15 cellular contexts compared by ENCODE assay signal in genomic region chr19:16061943-16062342, GRCh38. TPM values are rescaled to one million over a fixed set of nuclear protein-coding genes. Genes with fewer than 3 reads are reported as not detected.
DNase-seq lines count a peak whose midpoint lies in the region; ATAC-seq and TF ChIP-seq lines count a peak whose summit lies in the region.
"Had no signal": no experiment of that assay in that cellular context is flagged by ENCODE, and none has a peak within 500 bp of the region (broad histone marks: within the 10 kb centered on the region; RNA-seq: fewer than 3 reads in every experiment).

No MANE protein-coding gene starts in this region.

- H3K4me3 ChIP-seq in naive thymus-derived CD4-positive, alpha-beta T cell (ENCODE audit: low read length), result no peak overlapping the region
- no peak overlapping the region for H3K4me3 ChIP-seq in PC-9
- H3K4me3 ChIP-seq: lung, upper lobe of left lung had no signal

- peak; percentile 40 to 44 for ATAC-seq in activated CD4-positive, CD25-positive, alpha-beta regulatory T cell treated with anti-CD3 and anti-CD28 coated beads, Interleukin-2, amount 50 U/mL, for 24 hours
- ATAC-seq in activated T-helper 17 cell treated with anti-CD3 and anti-CD28 coated beads, Interleukin-2, amount 50 U/mL, for 72 hours (replicated peaks), result peak; percentile 59
- peak; percentile 29 for ATAC-seq in naive thymus-derived CD4-positive, alpha-beta T cell
- ATAC-seq in left cardiac atrium, result no peak

- no peaks in the 10 kb centered on the region for H3K9me3 ChIP-seq in naive thymus-derived CD4-positive, alpha-beta T cell (ENCODE audit: control insufficient read depth in 2 of 3, low read length in 3 of 3)
- peaks cover 11% of the 10 kb centered on the region for H3K9me3 ChIP-seq in PC-9 (ENCODE audit: insufficient read depth, low read depth)

- no peaks in the 10 kb centered on the region for H3K27me3 ChIP-seq in naive thymus-derived CD4-positive, alpha-beta T cell (ENCODE audit: control insufficient read depth in 2 of 2, insufficient read depth in 2 of 2, low read length in 2 of 2)
- H3K27me3 ChIP-seq in PC-9 (ENCODE audit: insufficient read depth, low read depth), result no peaks in the 10 kb centered on the region
- H3K27me3 ChIP-seq: upper lobe of left lung had no signal

- POLR2A ChIA-PET in GM10248 (lab: Yijun Ruan, JAX) (no interaction called here), PC-9 (lab: Charles Lee; ENCODE audit: unreplicated experiment) (no interaction called here)
- POLR2A ChIA-PET in naive thymus-derived CD4-positive, alpha-beta T cell (lab: Charles Lee), result interaction anchor here (1.3 to 1.8 kb wide), 3 partner anchors 12 to 23 kb away, joined by 4 to 7 read pairs (median 5); partner anchors contain the start of gene TPM4

- DNase-seq in activated CD4-positive, CD25-positive, alpha-beta regulatory T cell (lab: John Stamatoyannopoulos, UW), result no peak
- DNase-seq in GM10248 (ENCODE audit: extremely low spot score) (peak; percentile 38), left cardiac atrium (no peak), PC-9 (no peak)
- DNase-seq in naive thymus-derived CD4-positive, alpha-beta T cell, result no peak
- no peak for DNase-seq in stimulated activated CD4-positive, alpha-beta T cell treated with anti-CD3 and anti-CD28 coated beads, Interleukin-1b, Interleukin-23, amount 100 ng/mL, for 48 hours
- DNase-seq: foreskin melanocyte, HFFc6, NCI-H1694 treated with DMSO at 0.1 percent for 48 hours, NCI-H524 treated with DMSO at 0.1 percent for 48 hours had no signal

- peaks cover 20% of the 10 kb centered on the region for H3K4me1 Mint-ChIP-seq in activated T-helper 17 cell treated with anti-CD3 and anti-CD28 coated beads, Interleukin-2, amount 50 U/mL, for 72 hours
- H3K4me1 Mint-ChIP-seq in naive thymus-derived CD4-positive, alpha-beta T cell, result peaks cover 15 to 27% (median 21%) of the 10 kb centered on the region in 7 donors

- peaks cover 22% of the 10 kb centered on the region; the same call in 1 of the 2 replicates for H3F3A ChIP-seq in PC-9 (ENCODE audit: insufficient read depth, low read depth)

- H3K9me2 ChIP-seq in PC-9 (ENCODE audit: insufficient read depth), result no peaks in the 10 kb centered on the region

- H3K79me2 ChIP-seq in PC-9 (ENCODE audit: low read depth), result no peaks in the 10 kb centered on the region

- no peak overlapping the region for H3K27ac ChIP-seq in naive thymus-derived CD4-positive, alpha-beta T cell (ENCODE audit: low read depth, low read length)
- H3K27ac ChIP-seq in PC-9, result no peak overlapping the region
- H3K27ac ChIP-seq: 22Rv1, upper lobe of left lung had no signal

- no peak overlapping the region for H3K4me2 ChIP-seq in PC-9

- H2AFZ ChIP-seq in PC-9, result no peak overlapping the region

- H3K27ac Mint-ChIP-seq in activated T-helper 17 cell treated with anti-CD3 and anti-CD28 coated beads, Interleukin-2, amount 50 U/mL, for 72 hours, result no peak overlapping the region
- peak overlapping the region in 1 of 9 donors; percentile 15 for H3K27ac Mint-ChIP-seq in naive thymus-derived CD4-positive, alpha-beta T cell
- H3K27ac Mint-ChIP-seq: HFFc6 had no signal

- CTCF ChIA-PET in GM10248 (lab: Yijun Ruan, JAX), result interaction anchor here (0.7 to 5.4 kb wide), 15 partner anchors 9 to 321 kb away, joined by 3 to 69 read pairs (median 5); partner anchors contain the start of gene TPM4
- CTCF ChIA-PET in naive thymus-derived CD4-positive, alpha-beta T cell (lab: Charles Lee), result interaction anchor here (0.8 to 2.4 kb wide), 11 partner anchors 12 to 193 kb away, joined by 3 to 13 read pairs (median 4); partner anchors contain the start of gene TPM4
- CTCF ChIA-PET in PC-9 (lab: Charles Lee), result interaction anchor here (0.6 kb wide), 1 partner anchor 1054 kb away, joined by 5 read pairs; no protein-coding TSS in a partner anchor

- H3K9me3 Mint-ChIP-seq in activated T-helper 17 cell treated with anti-CD3 and anti-CD28 coated beads, Interleukin-2, amount 50 U/mL, for 72 hours, result no peaks in the 10 kb centered on the region
- H3K9me3 Mint-ChIP-seq in naive thymus-derived CD4-positive, alpha-beta T cell, result peaks cover 0 to 6% (median 3%) of the 10 kb centered on the region in 11 donors

- no peaks in the 10 kb centered on the region for H3K36me3 ChIP-seq in naive thymus-derived CD4-positive, alpha-beta T cell (ENCODE audit: control insufficient read depth in 2 of 3, insufficient read depth in 3 of 3, low read length in 3 of 3)
- no peaks in the 10 kb centered on the region for H3K36me3 ChIP-seq in PC-9 (ENCODE audit: low read depth)
- H3K36me3 ChIP-seq: upper lobe of left lung had no signal

- H3K4me1 ChIP-seq in naive thymus-derived CD4-positive, alpha-beta T cell (ENCODE audit: control insufficient read depth in 2 of 2, insufficient read depth in 2 of 2, low read length in 2 of 2), result peaks cover 0 to 4% of the 10 kb centered on the region in 2 donors
- H3K4me1 ChIP-seq in PC-9 (replicated peaks; ENCODE audit: insufficient read depth), result peaks cover 9% of the 10 kb centered on the region

- intact Hi-C loops in naive thymus-derived CD4-positive, alpha-beta T cell (cut with micrococcal nuclease), result loop anchor here in 1 of 2 donors (1.0 kb wide), 2 partner anchors 17 to 24 kb away; no protein-coding TSS in a partner anchor
- intact Hi-C loops in left cardiac atrium (cut with DNase I) (no loop called here), PC-9 (cut with micrococcal nuclease; ENCODE audit: unreplicated experiment) (no loop called here)

- no peaks in the 10 kb centered on the region for H3K27me3 Mint-ChIP-seq in activated T-helper 17 cell treated with anti-CD3 and anti-CD28 coated beads, Interleukin-2, amount 50 U/mL, for 72 hours
- H3K27me3 Mint-ChIP-seq in naive thymus-derived CD4-positive, alpha-beta T cell, result peaks cover 0 to 15% (median 0%) of the 10 kb centered on the region in 5 donors

- no TSS peak for BruUV-seq in PC-9 (replicated peaks; lab: Mats Ljungman, UMichigan)

- no peaks in the 10 kb centered on the region for H4K20me1 ChIP-seq in PC-9 (ENCODE audit: insufficient read depth)

- no peak overlapping the region for H3K4me3 Mint-ChIP-seq in activated T-helper 17 cell treated with anti-CD3 and anti-CD28 coated beads, Interleukin-2, amount 50 U/mL, for 72 hours
- H3K4me3 Mint-ChIP-seq in naive thymus-derived CD4-positive, alpha-beta T cell, result peak overlapping the region in 1 of 10 donors; percentile 20
- H3K4me3 Mint-ChIP-seq: HFFc6 had no signal

- TF ChIP-seq CTCF in GM10248 (IDR thresholded peaks at IDR 0.05; ENCODE audit: control extremely low read depth, extremely low read depth, low read depth, missing control alignments) (no peak), PC-9 (conservative IDR thresholded peaks at IDR 0.05) (no peak)

- no peaks in the 10 kb centered on the region for H3K36me3 Mint-ChIP-seq in activated T-helper 17 cell treated with anti-CD3 and anti-CD28 coated beads, Interleukin-2, amount 50 U/mL, for 72 hours (ENCODE audit: low read depth)
- peaks cover 0 to 4% (median 0%) of the 10 kb centered on the region in 5 donors for H3K36me3 Mint-ChIP-seq in naive thymus-derived CD4-positive, alpha-beta T cell

RNA-seq across cellular contexts. Expression of gene TPM4, which starts 14.4 kb away (rescaled TPM):
- 100 to 1,000 TPM; 474 to 660 TPM for total RNA-seq in activated T-helper 17 cell treated with anti-CD3 and anti-CD28 coated beads, Interleukin-2, amount 50 U/mL, for 72 hours
- total RNA-seq in naive thymus-derived CD4-positive, alpha-beta T cell, result 100 to 1,000 TPM in 3 of 5 experiments, 10 to 100 TPM in 2; 65.8 to 435 (median 126) TPM
- polyA plus RNA-seq in naive thymus-derived CD4-positive, alpha-beta T cell, result 10 to 100 TPM; 28.2 to 43.5 TPM
- total RNA-seq in left cardiac atrium (100 to 1,000 TPM; 183 to 310 TPM), PC-9 (2021) (279 and 307 TPM in 2 replicates)

RNA-seq across cellular contexts. Expression of gene RAB8A, which starts 49.7 kb away (rescaled TPM):
- 100 to 1,000 TPM; 140 to 212 TPM for total RNA-seq in activated T-helper 17 cell treated with anti-CD3 and anti-CD28 coated beads, Interleukin-2, amount 50 U/mL, for 72 hours
- total RNA-seq in naive thymus-derived CD4-positive, alpha-beta T cell, result 100 to 1,000 TPM in 2 of 5 experiments, 10 to 100 TPM in 3; 64.4 to 154 (median 74.5) TPM
- 10 to 100 TPM; 61.8 to 82.2 TPM for polyA plus RNA-seq in naive thymus-derived CD4-positive, alpha-beta T cell
- total RNA-seq in left cardiac atrium (10 to 100 TPM; 28.2 to 29.8 TPM), PC-9 (2021) (87.9 and 104 TPM in 2 replicates)

Comparison
In these comparisons a context has a peak if more than half of its experiments do, and no peak if none do; other contexts are left out.
1. ATAC-seq: peak in activated CD4-positive, CD25-positive, alpha-beta regulatory T cell treated with anti-CD3 and anti-CD28 coated beads, Interleukin-2, amount 50 U/mL, for 24 hours (2 of 2), activated T-helper 17 cell treated with anti-CD3 and anti-CD28 coated beads, Interleukin-2, amount 50 U/mL, for 72 hours (single experiment) and naive thymus-derived CD4-positive, alpha-beta T cell (single experiment); none in left cardiac atrium (0 of 2).